Comparison of ENCODE assay signal across 32 cellular contexts in the genomic region with DNA sequence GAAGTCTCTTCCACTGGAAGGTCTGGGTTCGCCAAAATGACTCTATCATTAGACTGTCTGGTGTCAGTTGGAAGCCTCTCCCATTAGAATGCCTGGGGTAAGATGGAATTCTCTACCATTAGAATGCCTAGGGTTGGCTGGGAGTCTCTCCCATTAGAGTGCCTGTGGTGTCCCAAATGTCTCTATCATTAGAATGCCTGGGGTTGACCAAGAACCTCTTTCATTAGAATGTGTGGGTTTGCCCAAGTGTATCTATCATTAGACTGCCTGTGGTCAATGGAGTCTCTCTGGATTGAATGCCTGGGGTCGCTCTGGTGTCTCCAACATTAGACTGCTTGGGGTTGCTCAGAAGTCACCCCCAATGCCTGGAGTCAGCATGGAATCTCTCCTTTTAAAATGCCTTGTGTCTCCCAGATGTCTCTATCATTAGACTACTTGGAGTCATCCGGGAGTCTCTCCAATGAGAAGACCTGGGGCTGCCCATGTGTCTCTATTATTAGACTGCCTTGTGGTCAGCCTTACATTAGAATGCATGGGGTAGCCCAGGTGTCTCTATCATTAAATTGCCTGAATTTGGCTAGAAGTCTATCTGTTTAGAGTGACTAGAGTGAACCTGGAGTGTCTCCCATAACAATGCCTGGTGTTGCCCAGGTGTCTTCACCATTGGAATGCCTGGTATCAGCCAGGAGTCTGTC.
"Had no signal": no experiment of that assay in that cellular context is flagged by ENCODE, and none has a peak within 500 bp of the region (broad histone marks: within the 10 kb centered on the region; RNA-seq: fewer than 3 reads in every experiment).

No MANE protein-coding gene starts in this region.

- H3K4me3 Mint-ChIP-seq: natural killer cell; nephron; neural progenitor cell; stimulated activated memory B cell treated with anti-CD40 and anti-IgM and Interleukin-4, amounts not matched to agents 10 μg/mL and 1 μg/mL and 100 μg/mL, for 72 hours; stimulated activated naive CD8-positive, alpha-beta T cell treated with anti-CD3 and anti-CD28 coated beads, Interleukin-15, amount 100 ng/mL, for 72 hours; type B pancreatic cell had no signal

- H3K27me3 ChIP-seq: neural progenitor cell, ovary, right lobe of liver, sigmoid colon, spleen, suprapubic skin, testis, tibial artery, transverse colon, upper lobe of right lung, uterus had no signal

- H3K9me3 ChIP-seq: ovary, psoas muscle, right lobe of liver, testis, upper lobe of right lung, uterus had no signal

- DNase-seq: natural killer cell; occipital lobe; ovary; posterior cingulate gyrus; psoas muscle; right cardiac atrium; right lobe of liver; sigmoid colon; spleen; stimulated activated CD4-positive, alpha-beta T cell treated with anti-CD3 and anti-CD28 coated beads, Interleukin-12 subunit alpha, Interleukin-12 subunit beta, amount 100 ng/mL, for 4 hours; stimulated activated CD4-positive, alpha-beta T cell treated with anti-CD3 and anti-CD28 coated beads, Interleukin-1b, Interleukin-23, amount 100 ng/mL, for 48 hours; stimulated activated CD4-positive, alpha-beta T cell treated with anti-CD3 and anti-CD28 coated beads, Interleukin-4, amount 100 ng/mL, for 1 hour; stimulated activated CD4-positive, alpha-beta T cell treated with anti-CD3 and anti-CD28 coated beads, Interleukin-4, amount 100 ng/mL, for 4 hours; stimulated activated CD8-positive, alpha-beta memory T cell treated with anti-CD3 and anti-CD28 coated beads, Interleukin-4, amount 100 ng/mL, for 48 hours; stimulated activated naive CD4-positive, alpha-beta T cell; stimulated activated naive CD8-positive, alpha-beta T cell treated with anti-CD3 and anti-CD28 coated beads, Interleukin-15, amount 100 ng/mL, for 72 hours; stimulated activated naive CD8-positive, alpha-beta T cell treated with anti-CD3 and anti-CD28 coated beads, Interleukin-15, Interleukin-2, amounts not matched to agents 100 U/mL and 50 U/mL, for 24 hours; substantia nigra; testis; tibial artery; transverse colon; upper lobe of right lung; uterus had no signal

- H3K27ac ChIP-seq: neural progenitor cell, ovary, parathyroid adenoma, psoas muscle, right lobe of liver, sigmoid colon, skin epidermis, spleen, suprapubic skin, testis, tibial artery, transverse colon, upper lobe of right lung, uterus had no signal

- H3K27ac Mint-ChIP-seq: natural killer cell; nephron; neural progenitor cell; progenitor cell of endocrine pancreas; stimulated activated memory B cell treated with anti-CD40 and anti-IgM and Interleukin-4, amounts not matched to agents 10 μg/mL and 1 μg/mL and 100 μg/mL, for 72 hours; stimulated activated naive CD8-positive, alpha-beta T cell treated with anti-CD3 and anti-CD28 coated beads, Interleukin-15, amount 100 ng/mL, for 72 hours; type B pancreatic cell had no signal

- H3K36me3 ChIP-seq: neural progenitor cell, ovary, right lobe of liver, sigmoid colon, spleen, suprapubic skin, tibial artery, transverse colon, upper lobe of right lung, uterus had no signal

- H3K9ac ChIP-seq: neural progenitor cell, parathyroid adenoma had no signal

- H2AFZ ChIP-seq: neural progenitor cell, parathyroid adenoma had no signal

- H3K4me1 ChIP-seq: neural progenitor cell, parathyroid adenoma, right lobe of liver, sigmoid colon, spleen, suprapubic skin, testis, tibial artery, transverse colon, upper lobe of right lung, uterus had no signal

- H3K36me3 Mint-ChIP-seq: neural progenitor cell; stimulated activated memory B cell treated with anti-CD40 and anti-IgM and Interleukin-4, amounts not matched to agents 10 μg/mL and 1 μg/mL and 100 μg/mL, for 72 hours; type B pancreatic cell had no signal

- H3K27me3 Mint-ChIP-seq: progenitor cell of endocrine pancreas; stimulated activated memory B cell treated with anti-CD40 and anti-IgM and Interleukin-4, amounts not matched to agents 10 μg/mL and 1 μg/mL and 100 μg/mL, for 72 hours; stimulated activated naive CD8-positive, alpha-beta T cell treated with anti-CD3 and anti-CD28 coated beads, Interleukin-15, amount 100 ng/mL, for 72 hours; type B pancreatic cell had no signal

- H3K4me1 Mint-ChIP-seq: natural killer cell; nephron; neural progenitor cell; stimulated activated memory B cell treated with anti-CD40 and anti-IgM and Interleukin-4, amounts not matched to agents 10 μg/mL and 1 μg/mL and 100 μg/mL, for 72 hours; stimulated activated naive CD8-positive, alpha-beta T cell treated with anti-CD3 and anti-CD28 coated beads, Interleukin-15, amount 100 ng/mL, for 72 hours had no signal

- H3K79me2 ChIP-seq: parathyroid adenoma had no signal

- H3K4me3 ChIP-seq: neural progenitor cell, ovary, psoas muscle, right lobe of liver, sigmoid colon, skin epidermis, smooth muscle cell, spleen, suprapubic skin, testis, tibial artery, transverse colon, upper lobe of right lung, uterus had no signal

- H3K4me2 ChIP-seq: neural progenitor cell, smooth muscle cell had no signal
